In genomic region chr17:44549736-44550135, GRCh38 we compare ENCODE assay signal across 15 cellular contexts.
"Had no signal": no experiment of that assay in that cellular context is flagged by ENCODE, and none has a peak within 500 bp of the region (broad histone marks: within the 10 kb centered on the region; RNA-seq: fewer than 3 reads in every experiment).

No MANE protein-coding gene starts in this region.

- H3K4me1 ChIP-seq: adrenal gland, psoas muscle had no signal

- H3K9me3 ChIP-seq: adrenal gland, psoas muscle had no signal

- H3K27me3 ChIP-seq: adrenal gland had no signal

- H3K9me3 Mint-ChIP-seq: activated naive CD4-positive, alpha-beta T cell treated with anti-CD3 and anti-CD28 coated beads, Interleukin-2, amount 50 U/mL, for 24 hours; naive thymus-derived CD8-positive, alpha-beta T cell; stimulated activated effector memory CD8-positive, alpha-beta T cell treated with anti-CD3 and anti-CD28 coated beads, Interleukin-12 subunit alpha, Interleukin-12 subunit beta, amount 100 ng/mL, for 72 hours had no signal

- H3K36me3 ChIP-seq: adrenal gland had no signal

- H3K27ac Mint-ChIP-seq: activated naive CD4-positive, alpha-beta T cell treated with anti-CD3 and anti-CD28 coated beads, Interleukin-2, amount 50 U/mL, for 24 hours; naive thymus-derived CD8-positive, alpha-beta T cell; stimulated activated effector memory CD8-positive, alpha-beta T cell treated with anti-CD3 and anti-CD28 coated beads, Interleukin-12 subunit alpha, Interleukin-12 subunit beta, amount 100 ng/mL, for 72 hours had no signal

- H3K4me3 ChIP-seq: adrenal gland, psoas muscle had no signal

- DNase-seq: activated CD4-positive, alpha-beta T cell treated with anti-CD3 and anti-CD28 coated beads, Interleukin-2, amount 50 U/mL, for 4 hours; activated CD4-positive, CD25-positive, alpha-beta regulatory T cell treated with anti-CD3 and anti-CD28 coated beads, Interleukin-2, amount 50 U/mL, for 72 hours; activated effector memory CD4-positive, alpha-beta T cell treated with Interleukin-2 at 50 U/mL for 16 hours; activated T-cell treated with anti-CD3 and anti-CD28 coated beads, Interleukin-2, amount 50 U/mL, for 1 hour; adrenal gland; mammary epithelial cell; naive thymus-derived CD8-positive, alpha-beta T cell; psoas muscle; stimulated activated CD4-positive, alpha-beta T cell treated with anti-CD3 and anti-CD28 coated beads, Interleukin-1b, Interleukin-23, amount 100 ng/mL, for 48 hours; T-helper 1 cell; T1000 had no signal

- H3K4me1 Mint-ChIP-seq: activated naive CD4-positive, alpha-beta T cell treated with anti-CD3 and anti-CD28 coated beads, Interleukin-2, amount 50 U/mL, for 24 hours; stimulated activated effector memory CD8-positive, alpha-beta T cell treated with anti-CD3 and anti-CD28 coated beads, Interleukin-12 subunit alpha, Interleukin-12 subunit beta, amount 100 ng/mL, for 72 hours had no signal

- H3K27ac ChIP-seq: adrenal gland, psoas muscle had no signal

- H3K36me3 Mint-ChIP-seq: activated naive CD4-positive, alpha-beta T cell treated with anti-CD3 and anti-CD28 coated beads, Interleukin-2, amount 50 U/mL, for 24 hours; naive thymus-derived CD8-positive, alpha-beta T cell; stimulated activated effector memory CD8-positive, alpha-beta T cell treated with anti-CD3 and anti-CD28 coated beads, Interleukin-12 subunit alpha, Interleukin-12 subunit beta, amount 100 ng/mL, for 72 hours had no signal

- ATAC-seq: esophagus mucosa; left lobe of liver; naive thymus-derived CD8-positive, alpha-beta T cell; psoas muscle; stimulated activated effector memory CD8-positive, alpha-beta T cell treated with anti-CD3 and anti-CD28 coated beads, Interleukin-12 subunit alpha, Interleukin-12 subunit beta, amount 100 ng/mL, for 72 hours had no signal

- H3K4me3 Mint-ChIP-seq: activated naive CD4-positive, alpha-beta T cell treated with anti-CD3 and anti-CD28 coated beads, Interleukin-2, amount 50 U/mL, for 24 hours; naive thymus-derived CD8-positive, alpha-beta T cell; stimulated activated effector memory CD8-positive, alpha-beta T cell treated with anti-CD3 and anti-CD28 coated beads, Interleukin-12 subunit alpha, Interleukin-12 subunit beta, amount 100 ng/mL, for 72 hours had no signal
